ENCODE assay signal across 1 cellular context in genomic region chr15:80308002-80308401, GRCh38.
TF ChIP-seq lines count a peak whose summit lies in the region.

No MANE protein-coding gene starts in this region.

TF ChIP-seq in H1, 55 proteins besides CTCF, POLR2A, EP300 and RAD21:
- TF ChIP-seq FOSL1 (IDR thresholded peaks at IDR 0.05; ENCODE audit: insufficient read depth, low read depth, low read length) (no peak), YY1 (IDR thresholded peaks at IDR 0.05; ENCODE audit: low read depth, low read length) (peak; percentile 78)
TF ChIP-seq in H1: peak in this region for 1.
